In genomic region chr2:135245055-135245454, GRCh38 we compare ENCODE assay signal across 10 cellular contexts.
DNase-seq lines count a peak whose midpoint lies in the region; ATAC-seq and TF ChIP-seq lines count a peak whose summit lies in the region.
"Had no signal": no experiment of that assay in that cellular context is flagged by ENCODE, and none has a peak within 500 bp of the region (broad histone marks: within the 10 kb centered on the region; RNA-seq: fewer than 3 reads in every experiment).

No MANE protein-coding gene starts in this region.

- peaks cover 15% of the 10 kb centered on the region for H3K4me1 Mint-ChIP-seq in activated naive CD4-positive, alpha-beta T cell treated with anti-CD3 and anti-CD28 coated beads, Interleukin-2, amount 50 U/mL, for 24 hours
- H3K4me1 Mint-ChIP-seq in endothelial cell (ENCODE audit: unreplicated experiment): no peaks in the 10 kb centered on the region

- no peak for DNase-seq in activated naive CD4-positive, alpha-beta T cell (lab: John Stamatoyannopoulos, UW)
- DNase-seq in OCI-M2 (lab: John Stamatoyannopoulos, UW; ENCODE audit: unreplicated experiment) (peak; percentile 9), endothelial cell (ENCODE audit: low spot score) (no peak), WERI-Rb-1 (no peak), NOMO-1 treated with dmso at 0.1 percent for 144 hours (lab: John Stamatoyannopoulos, UW; ENCODE audit: unreplicated experiment) (no peak)
- DNase-seq in stimulated activated naive CD8-positive, alpha-beta T cell treated with anti-CD3 and anti-CD28 coated beads, Interleukin-15, Interleukin-2, amounts not matched to agents 100 U/mL and 50 U/mL, for 24 hours: peak; percentile 16
- DNase-seq: stimulated activated CD4-positive, alpha-beta T cell treated with anti-CD3 and anti-CD28 coated beads, Interleukin-4, amount 100 ng/mL, for 1 hour had no signal

- peak overlapping the region; percentile 80 for H3K27ac Mint-ChIP-seq in activated naive CD4-positive, alpha-beta T cell treated with anti-CD3 and anti-CD28 coated beads, Interleukin-2, amount 50 U/mL, for 24 hours
- H3K27ac Mint-ChIP-seq in endothelial cell (ENCODE audit: unreplicated experiment): peak overlapping the region; percentile 64
- H3K27ac Mint-ChIP-seq: dendritic cell treated with granulocyte-macrophage colony-stimulating factor and Interleukin-4, amounts not matched to agents 40 ng/mL and 50 ng/mL, for 4 days had no signal

- H3K36me3 ChIP-seq in WERI-Rb-1: no peaks in the 10 kb centered on the region

- H3K4me3 ChIP-seq in WERI-Rb-1 (ENCODE audit: low read depth, low read length): no peak overlapping the region

- H3K27me3 Mint-ChIP-seq in activated naive CD4-positive, alpha-beta T cell treated with anti-CD3 and anti-CD28 coated beads, Interleukin-2, amount 50 U/mL, for 24 hours: no peaks in the 10 kb centered on the region
- peaks cover 2% of the 10 kb centered on the region for H3K27me3 Mint-ChIP-seq in endothelial cell (ENCODE audit: unreplicated experiment)
- H3K27me3 Mint-ChIP-seq: dendritic cell treated with granulocyte-macrophage colony-stimulating factor and Interleukin-4, amounts not matched to agents 40 ng/mL and 50 ng/mL, for 4 days had no signal

- peak; percentile 99 for ATAC-seq in stimulated activated naive CD8-positive, alpha-beta T cell treated with anti-CD3 and anti-CD28 coated beads, Interleukin-15, Interleukin-2, amounts not matched to agents 100 U/mL and 50 U/mL, for 24 hours
- ATAC-seq in GM19452 (IDR thresholded peaks at IDR 0.05; ENCODE audit: unreplicated experiment): no peak

- no peaks in the 10 kb centered on the region for H3K9me3 ChIP-seq in WERI-Rb-1 (ENCODE audit: severe bottlenecking)

- H3K27me3 ChIP-seq in WERI-Rb-1 (ENCODE audit: insufficient read depth, low read depth, severe bottlenecking): no peaks in the 10 kb centered on the region

- TF ChIP-seq CTCF in endothelial cell (IDR thresholded peaks at IDR 0.05; ENCODE audit: unreplicated experiment) (no peak), WERI-Rb-1 (IDR thresholded peaks at IDR 0.05; ENCODE audit: low read depth, low read length) (no peak)

- peaks cover 13% of the 10 kb centered on the region for H3K36me3 Mint-ChIP-seq in activated naive CD4-positive, alpha-beta T cell treated with anti-CD3 and anti-CD28 coated beads, Interleukin-2, amount 50 U/mL, for 24 hours
- peaks cover 9% of the 10 kb centered on the region for H3K36me3 Mint-ChIP-seq in endothelial cell (ENCODE audit: low read depth, unreplicated experiment)

- peaks cover 7% of the 10 kb centered on the region for H3K9me3 Mint-ChIP-seq in activated naive CD4-positive, alpha-beta T cell treated with anti-CD3 and anti-CD28 coated beads, Interleukin-2, amount 50 U/mL, for 24 hours
- no peaks in the 10 kb centered on the region for H3K9me3 Mint-ChIP-seq in endothelial cell (ENCODE audit: unreplicated experiment)

- no peak overlapping the region for H3K27ac ChIP-seq in WERI-Rb-1

- H3K4me3 Mint-ChIP-seq in activated naive CD4-positive, alpha-beta T cell treated with anti-CD3 and anti-CD28 coated beads, Interleukin-2, amount 50 U/mL, for 24 hours: no peak overlapping the region
- no peak overlapping the region for H3K4me3 Mint-ChIP-seq in endothelial cell (ENCODE audit: unreplicated experiment)
- H3K4me3 Mint-ChIP-seq: dendritic cell treated with granulocyte-macrophage colony-stimulating factor and Interleukin-4, amounts not matched to agents 40 ng/mL and 50 ng/mL, for 4 days had no signal

Comparison
In these comparisons a context has a peak if more than half of its experiments do, and no peak if none do; other contexts are left out.
1. DNase-seq: peak in OCI-M2 (single experiment) and stimulated activated naive CD8-positive, alpha-beta T cell treated with anti-CD3 and anti-CD28 coated beads, Interleukin-15, Interleukin-2, amounts not matched to agents 100 U/mL and 50 U/mL, for 24 hours (single experiment); none in activated naive CD4-positive, alpha-beta T cell (0 of 4), endothelial cell (single experiment), WERI-Rb-1 (single experiment) and NOMO-1 treated with dmso at 0.1 percent for 144 hours (single experiment).